ENCODE assay signal across 13 cellular contexts in genomic region chr1:27438621-27439061, GRCh38. TPM values are rescaled to one million over a fixed set of nuclear protein-coding genes. Genes with fewer than 3 reads are reported as not detected.
A peak's percentile ranks its signal among the peaks of the same experiment; 100 is the strongest.
DNase-seq lines count a peak whose midpoint lies in the region; ATAC-seq and TF ChIP-seq lines count a peak whose summit lies in the region.
"Had no signal": no experiment of that assay in that cellular context is flagged by ENCODE, and none has a peak within 500 bp of the region (broad histone marks: within the 10 kb centered on the region; RNA-seq: fewer than 3 reads in every experiment).

No MANE protein-coding gene starts in this region.

- peaks cover 48% of the 10 kb centered on the region for H3K79me2 ChIP-seq in OCI-LY1 (ENCODE audit: insufficient read depth, low read length)

- H3K9me2 ChIP-seq in OCI-LY1 (ENCODE audit: low read depth, low read length) = no peaks in the 10 kb centered on the region

- TF ChIP-seq POLR2A in esophagus squamous epithelium (IDR thresholded peaks at IDR 0.05) (no peak), stomach (IDR thresholded peaks at IDR 0.05) (no peak)

- TF ChIP-seq CTCF in OCI-LY1 (IDR thresholded peaks at IDR 0.05; ENCODE audit: low read length) (no peak), esophagus squamous epithelium (IDR thresholded peaks at IDR 0.05) (no peak), stomach (IDR thresholded peaks at IDR 0.05) (no peak)

- peaks cover 60% of the 10 kb centered on the region for H3K4me1 Mint-ChIP-seq in activated CD4-positive, alpha-beta memory T cell treated with anti-CD3 and anti-CD28 coated beads for 36 hours (ENCODE audit: low read depth)
- H3K4me1 Mint-ChIP-seq in activated CD4-positive, alpha-beta memory T cell treated with anti-CD3 and anti-CD28 coated beads, Interleukin-2, amount 10 ng/mL, durations not matched to agents 7 days and 5 days = peaks cover 47% of the 10 kb centered on the region

- H3K4me3 Mint-ChIP-seq in activated CD4-positive, alpha-beta memory T cell treated with anti-CD3 and anti-CD28 coated beads for 36 hours = no peak overlapping the region
- H3K4me3 Mint-ChIP-seq in activated CD4-positive, alpha-beta memory T cell treated with anti-CD3 and anti-CD28 coated beads, Interleukin-2, amount 10 ng/mL, durations not matched to agents 7 days and 5 days = no peak overlapping the region

- no peak overlapping the region for H2AFZ ChIP-seq in OCI-LY1 (ENCODE audit: low read length)

- H3K27me3 Mint-ChIP-seq in activated CD4-positive, alpha-beta memory T cell treated with anti-CD3 and anti-CD28 coated beads for 36 hours = no peaks in the 10 kb centered on the region
- no peaks in the 10 kb centered on the region for H3K27me3 Mint-ChIP-seq in activated CD4-positive, alpha-beta memory T cell treated with anti-CD3 and anti-CD28 coated beads, Interleukin-2, amount 10 ng/mL, durations not matched to agents 7 days and 5 days

- 88 to 100% methylated on average over 1 of the region's 1 CpG for WGBS in esophagus squamous epithelium, 2 donors
- WGBS in stomach, 5 donors = 69 to 86% (median 82%) methylated on average over 1 of the region's 1 CpG

- H3K4me2 ChIP-seq in OCI-LY1 (ENCODE audit: low read length) = peak overlapping the region; percentile 50

- CTCF ChIA-PET in activated CD4-positive, alpha-beta memory T cell treated with anti-CD3 and anti-CD28 coated beads for 36 hours (lab: Charles Lee) = interaction anchor here (0.6 to 3.4 kb wide), 6 partner anchors 9 to 393 kb away, joined by 3 to 17 read pairs (median 3); no protein-coding TSS in a partner anchor
- CTCF ChIA-PET in activated CD4-positive, alpha-beta memory T cell treated with anti-CD3 and anti-CD28 coated beads, Interleukin-2, amount 10 ng/mL, durations not matched to agents 7 days and 5 days (lab: Charles Lee) = interaction anchor here (0.6 to 4.3 kb wide), 5 partner anchors 10 to 224 kb away, joined by 3 to 21 read pairs (median 5); no protein-coding TSS in a partner anchor

- DNase-seq in activated CD4-positive, alpha-beta memory T cell treated with anti-CD3 and anti-CD28 coated beads for 36 hours = no peak
- no peak for DNase-seq in activated CD4-positive, alpha-beta memory T cell treated with anti-CD3 and anti-CD28 coated beads, Interleukin-2, amount 10 ng/mL, durations not matched to agents 7 days and 5 days
- DNase-seq in esophagus squamous epithelium (lab: John Stamatoyannopoulos, UW) (no peak), stomach (no peak), NCI-H226 (no peak)
- no peak for DNase-seq in stimulated activated CD4-positive, alpha-beta T cell treated with anti-CD3 and anti-CD28 coated beads, Interleukin-1b, Interleukin-23, amount 100 ng/mL, for 48 hours
- DNase-seq: KG1; stimulated activated CD4-positive, alpha-beta T cell treated with anti-CD3 and anti-CD28 coated beads, Interleukin-2, amount 100 ng/mL, for 24 hours had no signal

- H3K9me3 ChIP-seq in OCI-LY1 (ENCODE audit: low read length) = no peaks in the 10 kb centered on the region
- no peaks in the 10 kb centered on the region for H3K9me3 ChIP-seq in esophagus squamous epithelium
- H3K9me3 ChIP-seq in stomach = no peaks in the 10 kb centered on the region

- peak overlapping the region; percentile 26 for H3K27ac Mint-ChIP-seq in activated CD4-positive, alpha-beta memory T cell treated with anti-CD3 and anti-CD28 coated beads for 36 hours
- no peak overlapping the region for H3K27ac Mint-ChIP-seq in activated CD4-positive, alpha-beta memory T cell treated with anti-CD3 and anti-CD28 coated beads, Interleukin-2, amount 10 ng/mL, durations not matched to agents 7 days and 5 days

- H3K27ac ChIP-seq in OCI-LY1 (ENCODE audit: low read depth, low read length, poor library complexity, severe bottlenecking) = peak overlapping the region; percentile 87
- peak overlapping the region in 3 of 4 donors; percentile 62 to 87 (median 75) for H3K27ac ChIP-seq in esophagus squamous epithelium
- peak overlapping the region in 4 of 5 donors; percentile 39 to 88 (median 78) for H3K27ac ChIP-seq in stomach

- no peaks in the 10 kb centered on the region for H3K9me3 Mint-ChIP-seq in activated CD4-positive, alpha-beta memory T cell treated with anti-CD3 and anti-CD28 coated beads for 36 hours
- no peaks in the 10 kb centered on the region for H3K9me3 Mint-ChIP-seq in activated CD4-positive, alpha-beta memory T cell treated with anti-CD3 and anti-CD28 coated beads, Interleukin-2, amount 10 ng/mL, durations not matched to agents 7 days and 5 days

- H4K20me1 ChIP-seq in OCI-LY1 (ENCODE audit: insufficient read depth, low read length) = no peaks in the 10 kb centered on the region

- no peaks in the 10 kb centered on the region for H3F3A ChIP-seq in OCI-LY1 (ENCODE audit: insufficient read depth, low read length)

- H3K4me1 ChIP-seq in OCI-LY1 (ENCODE audit: insufficient read depth, low read length, severe bottlenecking) (peaks cover 83% of the 10 kb centered on the region), esophagus squamous epithelium (peaks cover 27 to 67% (median 47%) of the 10 kb centered on the region in 3 donors), stomach (peaks cover 51 to 75% (median 62%) of the 10 kb centered on the region in 4 donors)

- POLR2A ChIA-PET in activated CD4-positive, alpha-beta memory T cell treated with anti-CD3 and anti-CD28 coated beads for 36 hours (lab: Charles Lee) = no interaction called here
- POLR2A ChIA-PET in activated CD4-positive, alpha-beta memory T cell treated with anti-CD3 and anti-CD28 coated beads, Interleukin-2, amount 10 ng/mL, durations not matched to agents 7 days and 5 days (lab: Charles Lee) = interaction anchor here (1.1 to 4.8 kb wide), 5 partner anchors 9 to 234 kb away, joined by 3 to 33 read pairs (median 17); partner anchors contain the start of genes IFI6 and WASF2

- H3K9ac ChIP-seq in OCI-LY1 (ENCODE audit: low read length) = peak overlapping the region; percentile 28; the same call in 1 of the 2 replicates

- H3K36me3 ChIP-seq in OCI-LY1 (ENCODE audit: insufficient read depth, low read length) = peaks cover 20% of the 10 kb centered on the region; the same call in 1 of the 2 replicates
- H3K36me3 ChIP-seq in esophagus squamous epithelium = peaks cover 0 to 32% (median 6%) of the 10 kb centered on the region in 3 donors
- peaks cover 0 to 17% (median 11%) of the 10 kb centered on the region in 4 donors for H3K36me3 ChIP-seq in stomach

- H3K27me3 ChIP-seq in OCI-LY1 (ENCODE audit: insufficient read depth, low read length) (no peaks in the 10 kb centered on the region), esophagus squamous epithelium (no peaks in the 10 kb centered on the region), stomach (no peaks in the 10 kb centered on the region)

- no peak for TF ChIP-seq EP300 in stomach (IDR thresholded peaks at IDR 0.05)

- no peak for ATAC-seq in GM18498 (IDR thresholded peaks at IDR 0.05; ENCODE audit: unreplicated experiment)

- H3K36me3 Mint-ChIP-seq in activated CD4-positive, alpha-beta memory T cell treated with anti-CD3 and anti-CD28 coated beads for 36 hours = peaks cover 10% of the 10 kb centered on the region
- peaks cover 28% of the 10 kb centered on the region for H3K36me3 Mint-ChIP-seq in activated CD4-positive, alpha-beta memory T cell treated with anti-CD3 and anti-CD28 coated beads, Interleukin-2, amount 10 ng/mL, durations not matched to agents 7 days and 5 days (ENCODE audit: low read depth)

- H3K4me3 ChIP-seq in OCI-LY1 (ENCODE audit: low read depth, low read length, poor library complexity, severe bottlenecking) (peak overlapping the region; percentile 27), esophagus squamous epithelium (no peak overlapping the region), stomach (no peak overlapping the region)

- intact Hi-C loops in activated CD4-positive, alpha-beta memory T cell treated with anti-CD3 and anti-CD28 coated beads for 36 hours (cut with micrococcal nuclease) = no loop called here
- intact Hi-C loops in esophagus squamous epithelium (cut with DNase I) = no loop called here
- intact Hi-C loops in stomach (cut with DNase I; ENCODE audit: low total_unique reads) = no loop called here

RNA-seq across cellular contexts. Expression of gene GPR3, which starts 46.2 kb away (rescaled TPM):
- total RNA-seq in activated CD4-positive, alpha-beta memory T cell treated with anti-CD3 and anti-CD28 coated beads for 36 hours = 1 to 10 TPM; 1.3 to 1.5 TPM
- total RNA-seq in activated CD4-positive, alpha-beta memory T cell treated with anti-CD3 and anti-CD28 coated beads, Interleukin-2, amount 10 ng/mL, durations not matched to agents 7 days and 5 days = under 1 TPM; 0.58 to 0.65 TPM
- under 1 TPM in 1 of 4 donors, not detected in 3; 0.38 TPM for total RNA-seq in esophagus squamous epithelium
- total RNA-seq in stomach = under 1 TPM in 2 of 5 donors, not detected in 3; 0.18 to 0.43 TPM
- polyA plus RNA-seq in stomach = under 1 TPM in 2 of 3 donors, not detected in 1; 0.25 to 0.30 TPM

RNA-seq across cellular contexts. Expression of gene WASF2, which starts 51.3 kb away (rescaled TPM):
- 100 to 1,000 TPM; 109 to 110 TPM for total RNA-seq in activated CD4-positive, alpha-beta memory T cell treated with anti-CD3 and anti-CD28 coated beads for 36 hours
- 100 to 1,000 TPM; 150 TPM for total RNA-seq in activated CD4-positive, alpha-beta memory T cell treated with anti-CD3 and anti-CD28 coated beads, Interleukin-2, amount 10 ng/mL, durations not matched to agents 7 days and 5 days
- 10 to 100 TPM; 53.7 to 92.8 (median 79.8) TPM for total RNA-seq in esophagus squamous epithelium
- 10 to 100 TPM; 47.0 to 82.1 (median 65.3) TPM for total RNA-seq in stomach
- polyA plus RNA-seq in stomach = 10 to 100 TPM; 24.7 to 31.9 (median 25.7) TPM

RNA-seq across cellular contexts. Expression of gene CD164L2, which starts 55.5 kb away (rescaled TPM):
- total RNA-seq in activated CD4-positive, alpha-beta memory T cell treated with anti-CD3 and anti-CD28 coated beads for 36 hours = not detected
- total RNA-seq in activated CD4-positive, alpha-beta memory T cell treated with anti-CD3 and anti-CD28 coated beads, Interleukin-2, amount 10 ng/mL, durations not matched to agents 7 days and 5 days = not detected
- total RNA-seq in esophagus squamous epithelium (10 to 100 TPM in 1 of 4 donors, 1 to 10 TPM in 3; 4.8 to 15.4 (median 6.5) TPM), stomach (not detected)
- 1 to 10 TPM in 2 of 3 donors, not detected in 1; 1.5 to 8.7 TPM for polyA plus RNA-seq in stomach
- total RNA-seq: NCI-H460; T-helper 1 cell treated with Interleukin-12 subunit alpha and Interleukin-12 subunit beta and Interleukin-4 antibody, amounts not matched to agents 30 ng/mL and 1 ng/mL, for 36 hours had no signal
- polyA plus RNA-seq: AG04450 had no signal

Comparison
In these comparisons a context has a peak if more than half of its experiments do, and no peak if none do; other contexts are left out.
1. RNA of gene CD164L2, which starts 55.5 kb away (total RNA-seq): 4.8 to 15.4 TPM in esophagus squamous epithelium; not detected in activated CD4-positive, alpha-beta memory T cell treated with anti-CD3 and anti-CD28 coated beads, Interleukin-2, amount 10 ng/mL, durations not matched to agents 7 days and 5 days, not detected in activated CD4-positive, alpha-beta memory T cell treated with anti-CD3 and anti-CD28 coated beads for 36 hours and not detected in stomach; every median in the first group is over 4 times any median in the second.
2. Peak in every context shown above with its lines, with median percentiles within 50 percentile points of each other: H3K27ac ChIP-seq.